Comparison of ENCODE assay signal across 1 cellular context in genomic region chr10:11867497-11867896, GRCh38.
TF ChIP-seq lines count a peak whose summit lies in the region.

No MANE protein-coding gene starts in this region.

TF ChIP-seq in WTC11, 78 proteins besides CTCF, POLR2A, EP300 and RAD21 (continued from another document):
- TF ChIP-seq PRDM15 (CRISPR knock-in tag; IDR thresholded peaks at IDR 0.05) = no peak
- no peak for TF ChIP-seq MYBL2 (CRISPR knock-in tag; IDR thresholded peaks at IDR 0.05)
- no peak for TF ChIP-seq ZNF232 (CRISPR knock-in tag; IDR thresholded peaks at IDR 0.05)
